7 cellular contexts compared by ENCODE assay signal in genomic region chr3:141876891-141877561, GRCh38. TPM values are rescaled to one million over a fixed set of nuclear protein-coding genes. Genes with fewer than 3 reads are reported as not detected.
DNase-seq lines count a peak whose midpoint lies in the region; ATAC-seq and FAIRE-seq lines count a peak whose summit lies in the region.

No MANE protein-coding gene starts in this region.

- CTCF ChIA-PET in activated CD8-positive, alpha-beta T cell treated with anti-CD3 and anti-CD28 coated beads, Interleukin-2, amount 10 ng/mL, durations not matched to agents 7 days and 5 days (lab: Charles Lee) = interaction anchor here (0.7 to 3.8 kb wide), 11 partner anchors 9 to 565 kb away, joined by 3 to 48 read pairs (median 6); partner anchors contain the start of gene RNF7

- WGBS in mesendoderm (ENCODE audit: extremely low coverage, insufficient coverage, low lambda C conversion rate) = no CpG with 5 or more reads among the region's 75 CpGs

- H3K79me1 ChIP-seq in mesendoderm (ENCODE audit: low read length) = peaks cover 6% of the 10 kb centered on the region

- H3K4me1 ChIP-seq in mesendoderm (ENCODE audit: control insufficient read depth, low read depth, low read length) = peaks cover 2% of the 10 kb centered on the region

- H2BK5ac ChIP-seq in mesendoderm (ENCODE audit: low read length) = peak overlapping the region; percentile 35

- no peaks in the 10 kb centered on the region for H3K27me3 Mint-ChIP-seq in activated CD8-positive, alpha-beta T cell treated with anti-CD3 and anti-CD28 coated beads, Interleukin-2, amount 10 ng/mL, durations not matched to agents 7 days and 5 days (ENCODE audit: low read depth)

- FAIRE-seq in GM18507 (lab: Jason Lieb, UNC) = peak; percentile 66

- DNase-seq in GM18507 (ENCODE audit: extremely low spot score, insufficient read length, low read depth) = peak; percentile 23
- peak; percentile 14 for DNase-seq in NCI-H2171 (lab: John Stamatoyannopoulos, UW)
- DNase-seq in activated CD8-positive, alpha-beta T cell treated with anti-CD3 and anti-CD28 coated beads, Interleukin-2, amount 10 ng/mL, durations not matched to agents 7 days and 5 days = peak; percentile 68
- peak; percentile 28 for DNase-seq in effector CD4-positive, alpha-beta T cell
- peak; percentile 59 for DNase-seq in mesendoderm
- DNase-seq in stimulated activated CD8-positive, alpha-beta memory T cell treated with anti-CD3 and anti-CD28 coated beads, Interleukin-12 subunit alpha, Interleukin-12 subunit beta, amount 100 ng/mL, for 4 hours (ENCODE audit: low read depth) = peak; percentile 62

- peak; percentile 28 for ATAC-seq in HG02571 (IDR thresholded peaks at IDR 0.05; ENCODE audit: unreplicated experiment)
- ATAC-seq in activated CD8-positive, alpha-beta T cell treated with anti-CD3 and anti-CD28 coated beads, Interleukin-2, amount 10 ng/mL, durations not matched to agents 7 days and 5 days = peak; percentile 16

- H3K18ac ChIP-seq in mesendoderm (ENCODE audit: low read length) = peak overlapping the region; percentile 99

- H3K4me1 Mint-ChIP-seq in activated CD8-positive, alpha-beta T cell treated with anti-CD3 and anti-CD28 coated beads, Interleukin-2, amount 10 ng/mL, durations not matched to agents 7 days and 5 days (ENCODE audit: low read depth) = peaks cover 50% of the 10 kb centered on the region

- H3K27ac ChIP-seq in mesendoderm (ENCODE audit: low read depth, low read length) = peak overlapping the region; percentile 91

- H3K23ac ChIP-seq in mesendoderm (ENCODE audit: low read length) = peak overlapping the region; percentile 85

- H3K56ac ChIP-seq in mesendoderm (ENCODE audit: low read length) = peak overlapping the region; percentile 92

- H2AK5ac ChIP-seq in mesendoderm (ENCODE audit: low read length) = no peak overlapping the region

- H3K36me3 ChIP-seq in mesendoderm (ENCODE audit: control insufficient read depth, insufficient read depth, low read length) = no peaks in the 10 kb centered on the region

- peak overlapping the region; percentile 98 for H3K27ac Mint-ChIP-seq in activated CD8-positive, alpha-beta T cell treated with anti-CD3 and anti-CD28 coated beads, Interleukin-2, amount 10 ng/mL, durations not matched to agents 7 days and 5 days

- peak overlapping the region; percentile 1 for H4K8ac ChIP-seq in mesendoderm (ENCODE audit: low read depth, low read length)

- peak overlapping the region; percentile 60 for H3K4ac ChIP-seq in mesendoderm (ENCODE audit: low read depth, low read length)

- peak overlapping the region; percentile 96 for H3K4me3 Mint-ChIP-seq in activated CD8-positive, alpha-beta T cell treated with anti-CD3 and anti-CD28 coated beads, Interleukin-2, amount 10 ng/mL, durations not matched to agents 7 days and 5 days

- H2BK120ac ChIP-seq in mesendoderm (ENCODE audit: low read depth, low read length) = peak overlapping the region; percentile 83

- peak overlapping the region; percentile 91 for H3K9ac ChIP-seq in mesendoderm (ENCODE audit: low read length)

- H3K4me2 ChIP-seq in mesendoderm (ENCODE audit: low read length) = peak overlapping the region; percentile 71

- H3K79me2 ChIP-seq in mesendoderm (ENCODE audit: control insufficient read depth, insufficient read depth, low read length) = peaks cover 42% of the 10 kb centered on the region

- POLR2A ChIA-PET in activated CD8-positive, alpha-beta T cell treated with anti-CD3 and anti-CD28 coated beads, Interleukin-2, amount 10 ng/mL, durations not matched to agents 7 days and 5 days (lab: Charles Lee) = interaction anchor here (0.6 to 3.2 kb wide), 6 partner anchors 10 to 144 kb away, joined by 3 to 31 read pairs (median 5); partner anchors contain the start of gene RNF7

- peaks cover 28% of the 10 kb centered on the region for H3K36me3 Mint-ChIP-seq in activated CD8-positive, alpha-beta T cell treated with anti-CD3 and anti-CD28 coated beads, Interleukin-2, amount 10 ng/mL, durations not matched to agents 7 days and 5 days (ENCODE audit: low read depth)

- H2BK15ac ChIP-seq in mesendoderm (replicated peaks; ENCODE audit: low read depth) = peak overlapping the region; percentile 74

- H4K5ac ChIP-seq in mesendoderm (ENCODE audit: low read length) = no peak overlapping the region

- peak overlapping the region; percentile 97 for H3K4me3 ChIP-seq in mesendoderm (ENCODE audit: low read length)

- no peaks in the 10 kb centered on the region for H3K27me3 ChIP-seq in mesendoderm (ENCODE audit: insufficient read depth, low read length, poor library complexity)

- H3K9me3 Mint-ChIP-seq in activated CD8-positive, alpha-beta T cell treated with anti-CD3 and anti-CD28 coated beads, Interleukin-2, amount 10 ng/mL, durations not matched to agents 7 days and 5 days (ENCODE audit: insufficient read depth) = no peaks in the 10 kb centered on the region

RNA-seq across cellular contexts. Expression of gene ATP1B3, which starts 0.6 kb away (rescaled TPM):
- 100 to 1,000 TPM; 108 to 122 TPM for total RNA-seq in activated CD8-positive, alpha-beta T cell treated with anti-CD3 and anti-CD28 coated beads, Interleukin-2, amount 10 ng/mL, durations not matched to agents 7 days and 5 days
- polyA plus RNA-seq in mesendoderm (2013, experiment 1 of 2) = 161 TPM
- polyA plus RNA-seq in mesendoderm (2013, experiment 2 of 2) = 155 TPM

Comparison
In these comparisons a context has a peak if more than half of its experiments do, and no peak if none do; other contexts are left out.
1. Peak in every context shown above with its lines: DNase-seq, ATAC-seq, H3K4me3 ChIP-seq and H3K27ac ChIP-seq.
2. DNase-seq: peak in every context shown above with its lines; median percentile 68 in activated CD8-positive, alpha-beta T cell treated with anti-CD3 and anti-CD28 coated beads, Interleukin-2, amount 10 ng/mL, durations not matched to agents 7 days and 5 days; 62 in stimulated activated CD8-positive, alpha-beta memory T cell treated with anti-CD3 and anti-CD28 coated beads, Interleukin-12 subunit alpha, Interleukin-12 subunit beta, amount 100 ng/mL, for 4 hours; 59 in mesendoderm; 28 in effector CD4-positive, alpha-beta T cell; 23 in GM18507; 14 in NCI-H2171.